In genomic region chr12:28190321-28191017, GRCh38 we compare ENCODE assay signal across 1 cellular context.
A peak's percentile ranks its signal among the peaks of the same experiment; 100 is the strongest.
TF ChIP-seq lines count a peak whose summit lies in the region.

CCDC91 (plus strand) TSS chr12:28190456; CDS start chr12:28257216, 66,760 bp downstream.

TF ChIP-seq in HepG2, 621 proteins besides CTCF, POLR2A, EP300 and RAD21 (continued from another document and continues in another):
- TF ChIP-seq ZNF510 (CRISPR knock-in tag; IDR thresholded peaks at IDR 0.05; ENCODE audit: low read depth) (peak; percentile 71; the same call in 1 of the 2 replicates), ZNF672 (CRISPR knock-in tag; IDR thresholded peaks at IDR 0.05) (0 out of 2 replicates have a peak, but pooled peaks have one; percentile 50), MXD1 (CRISPR knock-in tag; IDR thresholded peaks at IDR 0.05) (peak; percentile 33; the same call in 1 of the 2 replicates), ZNF724P (CRISPR knock-in tag; IDR thresholded peaks at IDR 0.05; ENCODE audit: borderline replicate concordance) (peak; percentile 65; the same call in 1 of the 2 replicates), ZNF792 (CRISPR knock-in tag; IDR thresholded peaks at IDR 0.05) (peak; percentile 41; the same call in 1 of the 2 replicates), SUZ12 (IDR thresholded peaks at IDR 0.05; ENCODE audit: low read depth, low read length) (no peak), MYC (CRISPR knock-in tag; IDR thresholded peaks at IDR 0.05; ENCODE audit: borderline replicate concordance) (peak; percentile 91), ZFP36L2 (CRISPR knock-in tag; IDR thresholded peaks at IDR 0.05) (no peak), XRCC5 (optimal IDR thresholded peaks at IDR 0.05; ENCODE audit: low read length) (peak; percentile 17), SKIL (CRISPR knock-in tag; IDR thresholded peaks at IDR 0.05; ENCODE audit: borderline replicate concordance) (no peak), ZNF883 (CRISPR knock-in tag; IDR thresholded peaks at IDR 0.05; ENCODE audit: not compliant biosample characterization) (peak; percentile 72), ZNF160 (CRISPR knock-in tag; IDR thresholded peaks at IDR 0.05) (no peak; the same call in 1 of the 2 replicates), ZMYM3 (CRISPR knock-in tag; IDR thresholded peaks at IDR 0.05) (no peak), ZNF138 (CRISPR knock-in tag; IDR thresholded peaks at IDR 0.05; ENCODE audit: low read depth) (0 out of 2 replicates have a peak, but pooled peaks have one; percentile 77), PHF5A (CRISPR knock-in tag; IDR thresholded peaks at IDR 0.05; ENCODE audit: low read depth, unreplicated experiment) (peak; percentile 66), SP5 (CRISPR knock-in tag; IDR thresholded peaks at IDR 0.05; ENCODE audit: borderline replicate concordance, low read depth) (no peak), SIN3B (IDR thresholded peaks at IDR 0.05; ENCODE audit: low read length) (no peak), ZFP36 (IDR thresholded peaks at IDR 0.05; ENCODE audit: borderline replicate concordance, low read depth, low read length, partially characterized antibody) (no peak), DPF2 (CRISPR knock-in tag; IDR thresholded peaks at IDR 0.05; ENCODE audit: borderline replicate concordance, low read depth) (no peak), ZNF629 (CRISPR knock-in tag; conservative IDR thresholded peaks at IDR 0.05) (no peak), CBX5 (CRISPR knock-in tag; IDR thresholded peaks at IDR 0.05; ENCODE audit: borderline replicate concordance) (peak; percentile 23; the same call in 1 of the 2 replicates), JDP2 (CRISPR knock-in tag; IDR thresholded peaks at IDR 0.05; ENCODE audit: borderline replicate concordance) (no peak), ZNF7 (CRISPR knock-in tag; IDR thresholded peaks at IDR 0.05) (no peak), CC2D1A (CRISPR knock-in tag; IDR thresholded peaks at IDR 0.05) (no peak), AKAP8 (CRISPR knock-in tag; IDR thresholded peaks at IDR 0.05) (peak; percentile 88; the same call in 1 of the 2 replicates), ZNF430 (CRISPR knock-in tag; IDR thresholded peaks at IDR 0.05) (no peak), TCF7 (IDR thresholded peaks at IDR 0.05; ENCODE audit: low read depth) (no peak), SCMH1 (CRISPR knock-in tag; IDR thresholded peaks at IDR 0.05; ENCODE audit: borderline replicate concordance) (no peak), TIGD3 (CRISPR knock-in tag; IDR thresholded peaks at IDR 0.05; ENCODE audit: borderline replicate concordance) (no peak), NR2C2 (CRISPR knock-in tag; IDR thresholded peaks at IDR 0.05; ENCODE audit: borderline replicate concordance) (peak; percentile 100), SYNCRIP (IDR thresholded peaks at IDR 0.05; ENCODE audit: insufficient read depth, low read depth, low read length) (no peak), TGIF2 (CRISPR knock-in tag; IDR thresholded peaks at IDR 0.05) (peak; percentile 80; the same call in 1 of the 2 replicates), ZNF256 (CRISPR knock-in tag; conservative IDR thresholded peaks at IDR 0.05) (no peak; the same call in 1 of the 2 replicates), KDM6A (CRISPR knock-in tag; IDR thresholded peaks at IDR 0.05; ENCODE audit: low read depth) (no peak), MIXL1 (CRISPR knock-in tag; IDR thresholded peaks at IDR 0.05) (no peak), HIVEP1 (CRISPR knock-in tag; IDR thresholded peaks at IDR 0.05) (0 out of 2 replicates have a peak, but pooled peaks have one; percentile 53), ETV6 (CRISPR knock-in tag; conservative IDR thresholded peaks at IDR 0.05) (no peak), ZMYM2 (CRISPR knock-in tag; IDR thresholded peaks at IDR 0.05) (peak; percentile 72), AFF4 (CRISPR knock-in tag; IDR thresholded peaks at IDR 0.05) (no peak), ZNF639 (CRISPR knock-in tag; conservative IDR thresholded peaks at IDR 0.05) (peak; percentile 81; the same call in 1 of the 2 replicates), ZNF878 (CRISPR knock-in tag; IDR thresholded peaks at IDR 0.05) (peak; percentile 76; the same call in 1 of the 2 replicates), AHDC1 (CRISPR knock-in tag; IDR thresholded peaks at IDR 0.05; ENCODE audit: borderline replicate concordance) (no peak; the same call in 1 of the 2 replicates), PHF20 (CRISPR knock-in tag; IDR thresholded peaks at IDR 0.05) (peak; percentile 89), IKZF5 (CRISPR knock-in tag; IDR thresholded peaks at IDR 0.05) (peak; percentile 74; the same call in 1 of the 2 replicates), ZNF513 (CRISPR knock-in tag; conservative IDR thresholded peaks at IDR 0.05) (no peak)
- TF ChIP-seq, protein P1, sequence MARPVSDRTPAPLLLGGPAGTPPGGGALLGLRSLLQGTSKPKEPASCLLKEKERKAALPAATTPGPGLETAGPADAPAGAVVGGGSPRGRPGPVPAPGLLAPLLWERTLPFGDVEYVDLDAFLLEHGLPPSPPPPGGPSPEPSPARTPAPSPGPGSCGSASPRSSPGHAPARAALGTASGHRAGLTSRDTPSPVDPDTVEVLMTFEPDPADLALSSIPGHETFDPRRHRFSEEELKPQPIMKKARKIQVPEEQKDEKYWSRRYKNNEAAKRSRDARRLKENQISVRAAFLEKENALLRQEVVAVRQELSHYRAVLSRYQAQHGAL (CRISPR knock-in tag; IDR thresholded peaks at IDR 0.05; ENCODE audit: not compliant biosample characterization): no peak
